Comparison of ENCODE assay signal across 10 cellular contexts in genomic region chr3:100042144-100042543, GRCh38.
A peak's percentile ranks its signal among the peaks of the same experiment; 100 is the strongest.
DNase-seq lines count a peak whose midpoint lies in the region; ATAC-seq and TF ChIP-seq lines count a peak whose summit lies in the region.
"Had no signal": no experiment of that assay in that cellular context is flagged by ENCODE, and none has a peak within 500 bp of the region (broad histone marks: within the 10 kb centered on the region; RNA-seq: fewer than 3 reads in every experiment).

No MANE protein-coding gene starts in this region.

- DNase-seq in AG10803 (ENCODE audit: low read depth) (peak; percentile 90), RKO (ENCODE audit: low spot score) (peak; percentile 20), fibroblast of peridontal ligament (ENCODE audit: extremely low read depth) (peak; percentile 88), prostate gland (ENCODE audit: low spot score) (peak; percentile 60), GM20000 (ENCODE audit: low spot score) (no peak)
- no peak for DNase-seq in activated CD4-positive, alpha-beta T cell treated with anti-CD3 and anti-CD28 coated beads for 48 hours
- DNase-seq: DMS79 had no signal

- TF ChIP-seq CTCF in AG10803 (conservative IDR thresholded peaks at IDR 0.05; ENCODE audit: low read length) (no peak), prostate gland (IDR thresholded peaks at IDR 0.05) (no peak), GM20000 (IDR thresholded peaks at IDR 0.05; ENCODE audit: extremely low read depth, missing control alignments) (no peak)

- H3K36me3 ChIP-seq in prostate gland, result no peaks in the 10 kb centered on the region

- peaks cover 7% of the 10 kb centered on the region for H3K4me1 ChIP-seq in prostate gland (replicated peaks)

- H3K4me3 ChIP-seq in AG10803 (ENCODE audit: low read length) (no peak overlapping the region), prostate gland (no peak overlapping the region)
- H3K4me3 ChIP-seq: K562 had no signal

- H3K9me3 ChIP-seq in prostate gland, result no peaks in the 10 kb centered on the region

- WGBS in prostate gland, result 15% methylated on average over 2 of the region's 2 CpGs

- ATAC-seq in GM18498 (IDR thresholded peaks at IDR 0.05; ENCODE audit: unreplicated experiment), result no peak
- ATAC-seq in GM19467 (IDR thresholded peaks at IDR 0.05; ENCODE audit: unreplicated experiment), result no peak
- ATAC-seq: K562 had no signal

- intact Hi-C loops in prostate gland (cut with DNase I), result loop anchor here (5.0 to 10.0 kb wide), 3 partner anchors 75 to 197 kb away; no protein-coding TSS in a partner anchor

- TF ChIP-seq POLR2A in prostate gland (IDR thresholded peaks at IDR 0.05), result no peak

- peak overlapping the region; percentile 70 to 79 for H3K27ac ChIP-seq in prostate gland

- no peaks in the 10 kb centered on the region for H3K27me3 ChIP-seq in prostate gland (replicated peaks; ENCODE audit: insufficient read depth)

Comparison
In these comparisons a context has a peak if more than half of its experiments do, and no peak if none do; other contexts are left out.
1. DNase-seq: peak in AG10803 (single experiment), RKO (single experiment), fibroblast of peridontal ligament (single experiment) and prostate gland (single experiment); none in activated CD4-positive, alpha-beta T cell treated with anti-CD3 and anti-CD28 coated beads for 48 hours (single experiment) and GM20000 (single experiment).